Comparison of ENCODE assay signal across 8 cellular contexts in the genomic region with DNA sequence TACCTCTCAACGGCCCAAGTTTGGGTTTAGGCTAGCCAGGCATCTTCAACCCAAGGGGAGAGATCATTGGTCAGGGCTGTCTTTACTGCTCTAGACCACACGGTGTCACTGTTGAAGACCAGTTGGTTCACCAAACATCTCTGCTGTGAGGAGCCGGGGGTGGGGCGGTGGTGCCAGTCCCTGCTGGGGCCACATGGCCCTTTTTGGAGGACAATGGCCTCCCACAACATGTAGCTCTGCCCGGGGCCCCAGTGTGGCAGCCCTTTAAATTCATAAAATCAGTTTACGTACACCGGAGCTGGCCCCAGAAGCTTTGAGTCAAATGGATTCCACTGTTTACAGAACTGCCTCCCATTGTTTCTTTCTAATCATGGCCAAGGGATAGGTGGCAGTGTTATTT. TPM values are rescaled to one million over a fixed set of nuclear protein-coding genes. Genes with fewer than 3 reads are reported as not detected.
DNase-seq lines count a peak whose midpoint lies in the region; ATAC-seq and TF ChIP-seq lines count a peak whose summit lies in the region.

No MANE protein-coding gene starts in this region.

- peaks cover 33% of the 10 kb centered on the region for H3K27me3 Mint-ChIP-seq in activated T-helper 1 cell treated with anti-CD3 and anti-CD28 coated beads, Interleukin-12 subunit alpha, Interleukin-12 subunit beta, Interleukin-2, Interleukin-4 antibody, amounts not matched to agents 30 ng/mL and 10 ng/mL and 1 ng/mL, durations not matched to agents 14 hours and 24 hours and 36 hours (ENCODE audit: insufficient read depth)

- no peaks in the 10 kb centered on the region for H3K36me3 Mint-ChIP-seq in activated T-helper 1 cell treated with anti-CD3 and anti-CD28 coated beads, Interleukin-12 subunit alpha, Interleukin-12 subunit beta, Interleukin-2, Interleukin-4 antibody, amounts not matched to agents 30 ng/mL and 10 ng/mL and 1 ng/mL, durations not matched to agents 14 hours and 24 hours and 36 hours (ENCODE audit: low read depth)

- 33 to 53% (median 38%) methylated on average over 4 to 7 of the region's 7 CpGs for WGBS in heart left ventricle, 4 donors
- WGBS in psoas muscle, 3 donors = 40 to 50% (median 43%) methylated on average over 7 of the region's 7 CpGs

- H3K9me3 ChIP-seq in heart left ventricle = no peaks in the 10 kb centered on the region
- H3K9me3 ChIP-seq in psoas muscle = no peaks in the 10 kb centered on the region

- no peaks in the 10 kb centered on the region for H3K4me1 Mint-ChIP-seq in activated T-helper 1 cell treated with anti-CD3 and anti-CD28 coated beads, Interleukin-12 subunit alpha, Interleukin-12 subunit beta, Interleukin-2, Interleukin-4 antibody, amounts not matched to agents 30 ng/mL and 10 ng/mL and 1 ng/mL, durations not matched to agents 14 hours and 24 hours and 36 hours (ENCODE audit: low read depth)

- no peak for TF ChIP-seq POLR2A in heart left ventricle (IDR thresholded peaks at IDR 0.05)

- peaks cover 0 to 12% (median 1%) of the 10 kb centered on the region in 12 donors for H3K4me1 ChIP-seq in heart left ventricle
- no peaks in the 10 kb centered on the region for H3K4me1 ChIP-seq in psoas muscle

- H3K27ac ChIP-seq in heart left ventricle (peak overlapping the region in 6 of 12 donors; percentile 3 to 24 (median 14)), psoas muscle (no peak overlapping the region)

- no peak overlapping the region for H3K4me3 Mint-ChIP-seq in activated T-helper 1 cell treated with anti-CD3 and anti-CD28 coated beads, Interleukin-12 subunit alpha, Interleukin-12 subunit beta, Interleukin-2, Interleukin-4 antibody, amounts not matched to agents 30 ng/mL and 10 ng/mL and 1 ng/mL, durations not matched to agents 14 hours and 24 hours and 36 hours

- no peaks in the 10 kb centered on the region for H3K9me3 Mint-ChIP-seq in activated T-helper 1 cell treated with anti-CD3 and anti-CD28 coated beads, Interleukin-12 subunit alpha, Interleukin-12 subunit beta, Interleukin-2, Interleukin-4 antibody, amounts not matched to agents 30 ng/mL and 10 ng/mL and 1 ng/mL, durations not matched to agents 14 hours and 24 hours and 36 hours

- ATAC-seq in GM19372 (IDR thresholded peaks at IDR 0.05; ENCODE audit: low read depth, unreplicated experiment) = peak; percentile 89
- ATAC-seq in HG03378 (IDR thresholded peaks at IDR 0.05; ENCODE audit: unreplicated experiment) = peak; percentile 93
- ATAC-seq in heart left ventricle = peak in 3 of 4 donors; percentile 83 to 87 (median 86)
- ATAC-seq in psoas muscle = peak; percentile 77 to 94 (median 86)

- DNase-seq in DMS53 (lab: John Stamatoyannopoulos, UW) (peak; percentile 81), NCI-H69 (lab: John Stamatoyannopoulos, UW) (peak; percentile 79), heart left ventricle (peak; percentile 45 to 75 (median 53)), psoas muscle (peak; percentile 50 to 63), GF-D8 (lab: John Stamatoyannopoulos, UW) (no peak)
- DNase-seq in activated T-helper 1 cell treated with anti-CD3 and anti-CD28 coated beads, Interleukin-12 subunit alpha, Interleukin-12 subunit beta, Interleukin-2, Interleukin-4 antibody, amounts not matched to agents 30 ng/mL and 10 ng/mL and 1 ng/mL, durations not matched to agents 14 hours and 24 hours and 36 hours (ENCODE audit: low spot score) = peak; percentile 4

- H3K36me3 ChIP-seq in heart left ventricle = no peaks in the 10 kb centered on the region
- H3K36me3 ChIP-seq in psoas muscle (ENCODE audit: insufficient read depth in 1 of 2, low read depth in 1 of 2) = no peaks in the 10 kb centered on the region

- intact Hi-C loops in activated T-helper 1 cell treated with anti-CD3 and anti-CD28 coated beads, Interleukin-12 subunit alpha, Interleukin-12 subunit beta, Interleukin-2, Interleukin-4 antibody, amounts not matched to agents 30 ng/mL and 10 ng/mL and 1 ng/mL, durations not matched to agents 14 hours and 24 hours and 36 hours (cut with micrococcal nuclease) = loop anchor here (1.0 kb wide), 1 partner anchor 128 kb away; no protein-coding TSS in a partner anchor
- intact Hi-C loops in heart left ventricle (cut with DNase I) (loop anchor here in 9 of 10 donors (1.0 to 5.0 kb wide), 4 partner anchors 40 to 130 kb away; no protein-coding TSS in a partner anchor), psoas muscle (cut with DNase I) (loop anchor here (5.0 kb wide), 1 partner anchor 125 kb away; no protein-coding TSS in a partner anchor)

- H3K27me3 ChIP-seq in heart left ventricle (no peaks in the 10 kb centered on the region), psoas muscle (ENCODE audit: insufficient read depth in 3 of 3, low read length in 2 of 3) (no peaks in the 10 kb centered on the region)

- TF ChIP-seq CTCF in heart left ventricle (IDR thresholded peaks at IDR 0.05) = peak; percentile 54 to 76 (median 66)
- TF ChIP-seq CTCF in psoas muscle (IDR thresholded peaks at IDR 0.05) = peak; percentile 61

- H3K4me3 ChIP-seq in heart left ventricle (no peak overlapping the region), psoas muscle (no peak overlapping the region)

- no peak overlapping the region for H3K27ac Mint-ChIP-seq in activated T-helper 1 cell treated with anti-CD3 and anti-CD28 coated beads, Interleukin-12 subunit alpha, Interleukin-12 subunit beta, Interleukin-2, Interleukin-4 antibody, amounts not matched to agents 30 ng/mL and 10 ng/mL and 1 ng/mL, durations not matched to agents 14 hours and 24 hours and 36 hours

RNA-seq across cellular contexts. Expression of a gene that starts 19.1 kb away (rescaled TPM):
- not detected in 2 replicates for total RNA-seq in activated T-helper 1 cell treated with anti-CD3 and anti-CD28 coated beads, Interleukin-12 subunit alpha, Interleukin-12 subunit beta, Interleukin-2, Interleukin-4 antibody, amounts not matched to agents 30 ng/mL and 10 ng/mL and 1 ng/mL, durations not matched to agents 14 hours and 24 hours and 36 hours
- total RNA-seq in heart left ventricle (10 to 100 TPM in 4 of 9 donors, 1 to 10 TPM in 5; 6.0 to 19.9 (median 9.1) TPM), psoas muscle (1 to 10 TPM; 1.8 to 7.7 (median 4.5) TPM)
- polyA plus RNA-seq in heart left ventricle (1 to 10 TPM; 4.5 to 7.0 TPM), psoas muscle (1 to 10 TPM; 2.7 to 4.6 (median 3.4) TPM)

RNA-seq across cellular contexts. Expression of a gene that starts 24.9 kb away (rescaled TPM):
- 0.13 and 0.22 TPM in 2 replicates for total RNA-seq in activated T-helper 1 cell treated with anti-CD3 and anti-CD28 coated beads, Interleukin-12 subunit alpha, Interleukin-12 subunit beta, Interleukin-2, Interleukin-4 antibody, amounts not matched to agents 30 ng/mL and 10 ng/mL and 1 ng/mL, durations not matched to agents 14 hours and 24 hours and 36 hours
- 100 to 1,000 TPM in 5 of 9 donors, 10 to 100 TPM in 4; 61.6 to 224 (median 111) TPM for total RNA-seq in heart left ventricle
- 100 to 1,000 TPM in 1 of 2 donors, 10 to 100 TPM in 1; 99.4 to 117 TPM for polyA plus RNA-seq in heart left ventricle
- total RNA-seq in psoas muscle = 10 to 100 TPM; 32.9 to 61.1 (median 51.3) TPM
- 10 to 100 TPM; 30.7 to 52.8 (median 44.2) TPM for polyA plus RNA-seq in psoas muscle

Comparison
In these comparisons a context has a peak if more than half of its experiments do, and no peak if none do; other contexts are left out.
1. RNA of a gene that starts 24.9 kb away (total RNA-seq): 61.6 to 224 TPM in heart left ventricle and 32.9 to 61.1 TPM in psoas muscle; 0.13 to 0.22 TPM in activated T-helper 1 cell treated with anti-CD3 and anti-CD28 coated beads, Interleukin-12 subunit alpha, Interleukin-12 subunit beta, Interleukin-2, Interleukin-4 antibody, amounts not matched to agents 30 ng/mL and 10 ng/mL and 1 ng/mL, durations not matched to agents 14 hours and 24 hours and 36 hours; every median in the first group is over 10 times any median in the second.
2. Peak in every context shown above with its lines, with median percentiles within 50 percentile points of each other: ATAC-seq.